In the genomic region with DNA sequence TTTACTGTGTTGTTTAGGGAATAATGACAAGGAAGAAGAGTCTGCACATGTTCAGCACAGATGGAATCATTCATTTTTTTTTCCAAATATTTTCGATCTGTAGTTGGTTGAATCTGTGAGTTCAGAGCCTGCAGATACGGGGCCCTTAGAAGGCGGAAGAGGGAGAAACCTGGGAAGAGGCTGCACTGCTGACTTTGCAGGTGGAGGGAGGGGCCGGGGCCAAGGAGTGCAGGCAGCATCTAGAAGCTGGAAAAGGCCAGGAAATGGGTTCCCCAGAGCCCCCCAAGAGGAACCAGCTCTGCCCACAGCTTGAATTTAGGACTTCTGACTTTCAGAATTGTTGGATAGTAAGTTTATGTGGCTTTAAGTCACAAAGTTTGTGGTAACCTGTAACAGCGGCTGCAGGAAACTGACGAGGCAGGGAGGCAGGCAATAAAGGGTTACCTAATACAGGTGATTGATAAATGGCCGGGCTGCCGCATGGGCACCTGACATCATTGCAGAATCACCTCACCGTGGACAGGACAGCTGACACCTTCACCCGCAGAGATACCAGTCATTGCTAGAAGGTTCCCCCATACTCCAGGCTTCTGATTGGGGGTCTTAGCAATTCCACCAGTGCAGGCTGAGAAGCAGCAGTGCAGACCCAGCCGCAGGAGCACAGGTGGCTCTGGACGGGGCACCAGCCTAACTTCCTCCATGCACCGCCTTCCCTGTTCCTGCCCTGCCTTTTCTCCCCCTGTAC, we compare ENCODE assay signal across 16 cellular contexts.
A peak's percentile ranks its signal among the peaks of the same experiment; 100 is the strongest.
DNase-seq lines count a peak whose midpoint lies in the region; ATAC-seq and TF ChIP-seq lines count a peak whose summit lies in the region.
"Had no signal": no experiment of that assay in that cellular context is flagged by ENCODE, and none has a peak within 500 bp of the region (broad histone marks: within the 10 kb centered on the region; RNA-seq: fewer than 3 reads in every experiment).

No MANE protein-coding gene starts in this region.

- no peak overlapping the region for H3K4me3 ChIP-seq in RWPE2 (ENCODE audit: severe bottlenecking)
- H3K4me3 ChIP-seq in suprapubic skin: no peak overlapping the region
- H3K4me3 ChIP-seq in stomach: no peak overlapping the region

- ATAC-seq in RWPE2 (ENCODE audit: low read depth) (no peak), HG03280 (IDR thresholded peaks at IDR 0.05; ENCODE audit: unreplicated experiment) (no peak)
- ATAC-seq: CD8-positive, alpha-beta T cell had no signal

- H3K4me1 ChIP-seq in RWPE2 (ENCODE audit: insufficient read depth, poor library complexity, severe bottlenecking) (no peaks in the 10 kb centered on the region), suprapubic skin (no peaks in the 10 kb centered on the region), stomach (no peaks in the 10 kb centered on the region)

- intact Hi-C loops in stomach (cut with DNase I; ENCODE audit: low total_unique reads): no loop called here

- no peak for TF ChIP-seq EP300 in suprapubic skin (IDR thresholded peaks at IDR 0.05)
- no peak for TF ChIP-seq EP300 in stomach (IDR thresholded peaks at IDR 0.05)

- H3K36me3 ChIP-seq in RWPE2 (ENCODE audit: low read depth) (no peaks in the 10 kb centered on the region), suprapubic skin (no peaks in the 10 kb centered on the region), stomach (no peaks in the 10 kb centered on the region)

- 32% methylated on average over 13 of the region's 13 CpGs for WGBS in suprapubic skin
- WGBS in stomach, 5 donors: 42 to 53% (median 50%) methylated on average over 13 of the region's 13 CpGs

- TF ChIP-seq CTCF in RWPE2 (IDR thresholded peaks at IDR 0.05; ENCODE audit: poor library complexity, severe bottlenecking) (no peak), suprapubic skin (IDR thresholded peaks at IDR 0.05) (no peak), stomach (IDR thresholded peaks at IDR 0.05) (no peak)

- DNase-seq in activated CD8-positive, alpha-beta memory T cell treated with anti-CD3 and anti-CD28 coated beads, Interleukin-2, amount 50 U/mL, for 4 hours: peak; percentile 1
- DNase-seq in activated CD8-positive, alpha-beta memory T cell treated with anti-CD3 and anti-CD28 coated beads for 24 hours: no peak
- DNase-seq in RWPE2 (ENCODE audit: low spot score) (peak; percentile 29), mesenteric fat pad (ENCODE audit: low spot score) (peak; percentile 55), suprapubic skin (ENCODE audit: low spot score in 2 of 2) (peak; percentile 11 to 44), NCI-H1048 (lab: John Stamatoyannopoulos, UW) (no peak), stomach (no peak)
- DNase-seq: CD8-positive, alpha-beta T cell; COR-L47; DND-41; GDM1; GOT3; HCEC 1CT; HFFc6 had no signal

- H3K9me3 ChIP-seq in RWPE2 (ENCODE audit: severe bottlenecking) (no peaks in the 10 kb centered on the region), suprapubic skin (no peaks in the 10 kb centered on the region), stomach (no peaks in the 10 kb centered on the region)

- H3K27me3 ChIP-seq in RWPE2 (ENCODE audit: insufficient read depth, poor library complexity, severe bottlenecking) (peaks cover 59% of the 10 kb centered on the region), suprapubic skin (peaks cover 61% of the 10 kb centered on the region), stomach (peaks cover 0 to 9% (median 7%) of the 10 kb centered on the region in 3 donors)

- TF ChIP-seq POLR2A in suprapubic skin (IDR thresholded peaks at IDR 0.05) (no peak), stomach (IDR thresholded peaks at IDR 0.05) (no peak)

- no peak overlapping the region for H3K27ac ChIP-seq in RWPE2 (ENCODE audit: poor library complexity, severe bottlenecking)
- no peak overlapping the region for H3K27ac ChIP-seq in suprapubic skin
- H3K27ac ChIP-seq in stomach: no peak overlapping the region
- H3K27ac ChIP-seq: 22Rv1 had no signal

Comparison
In these comparisons a context has a peak if more than half of its experiments do, and no peak if none do; other contexts are left out.
1. DNase-seq: peak in activated CD8-positive, alpha-beta memory T cell treated with anti-CD3 and anti-CD28 coated beads, Interleukin-2, amount 50 U/mL, for 4 hours (single experiment), RWPE2 (single experiment), mesenteric fat pad (single experiment) and suprapubic skin (2 of 2); none in activated CD8-positive, alpha-beta memory T cell treated with anti-CD3 and anti-CD28 coated beads for 24 hours (single experiment), NCI-H1048 (single experiment) and stomach (single experiment).